17 cellular contexts compared by ENCODE assay signal in genomic region chr5:96844476-96844990, GRCh38. TPM values are rescaled to one million over a fixed set of nuclear protein-coding genes. Genes with fewer than 3 reads are reported as not detected.
DNase-seq lines count a peak whose midpoint lies in the region; ATAC-seq and TF ChIP-seq lines count a peak whose summit lies in the region.
"Had no signal": no experiment of that assay in that cellular context is flagged by ENCODE, and none has a peak within 500 bp of the region (broad histone marks: within the 10 kb centered on the region; RNA-seq: fewer than 3 reads in every experiment).

No MANE protein-coding gene starts in this region.

- H3K4me1 ChIP-seq in mammary epithelial cell (ENCODE audit: insufficient read depth, low read length): peaks cover 10% of the 10 kb centered on the region
- H3K4me1 ChIP-seq: body of pancreas, Peyer's patch had no signal

- H3K9me3 ChIP-seq in mammary epithelial cell (replicated peaks; ENCODE audit: insufficient read depth, low read length): no peaks in the 10 kb centered on the region
- H3K9me3 ChIP-seq: body of pancreas, Peyer's patch, thoracic aorta had no signal

- H3K4me3 ChIP-seq in mammary epithelial cell (replicated peaks in 1 of 3; ENCODE audit: insufficient read depth in 1 of 3, low read depth in 2 of 3, low read length in 3 of 3): peak overlapping the region in 1 of 3 experiments; percentile 18
- H3K4me3 ChIP-seq: body of pancreas, Peyer's patch, thoracic aorta had no signal

- peak overlapping the region; percentile 70 for H3K4me2 ChIP-seq in mammary epithelial cell (ENCODE audit: insufficient read depth, low read depth, low read length)

- H2AFZ ChIP-seq in mammary epithelial cell (ENCODE audit: low read depth, low read length): peak overlapping the region; percentile 51

- ATAC-seq in GM18505 (IDR thresholded peaks at IDR 0.05; ENCODE audit: unreplicated experiment): no peak
- ATAC-seq: body of pancreas, HCT116 had no signal

- no peaks in the 10 kb centered on the region for H3K27me3 Mint-ChIP-seq in MCF 10A (ENCODE audit: insufficient read depth, unreplicated experiment)
- no peaks in the 10 kb centered on the region for H3K27me3 Mint-ChIP-seq in dendritic cell treated with granulocyte-macrophage colony-stimulating factor and Interleukin-4, amounts not matched to agents 40 ng/mL and 50 ng/mL, for 4 days

- H3K9ac ChIP-seq in mammary epithelial cell (ENCODE audit: insufficient read depth, low read length): no peak overlapping the region

- WGBS in mammary epithelial cell (ENCODE audit: low coverage, missing lambda C conversion rate): 9% methylated on average over 4 of the region's 4 CpGs

- POLR2A ChIA-PET in MCF 10A (lab: Yijun Ruan, JAX): no interaction called here

- no peaks in the 10 kb centered on the region for H3K36me3 ChIP-seq in mammary epithelial cell (ENCODE audit: insufficient read depth, low read length)
- H3K36me3 ChIP-seq: Peyer's patch, thoracic aorta had no signal

- no peak overlapping the region for H3K27ac Mint-ChIP-seq in MCF 10A (ENCODE audit: low read depth, unreplicated experiment)
- H3K27ac Mint-ChIP-seq in dendritic cell treated with granulocyte-macrophage colony-stimulating factor and Interleukin-4, amounts not matched to agents 40 ng/mL and 50 ng/mL, for 4 days: peak overlapping the region; percentile 71
- H3K27ac Mint-ChIP-seq: activated CD4-positive, alpha-beta memory T cell treated with anti-CD3 and anti-CD28 coated beads, Interleukin-2, amount 10 ng/mL, durations not matched to agents 7 days and 5 days had no signal

- TF ChIP-seq POLR2A in GM18505 (IDR thresholded peaks at IDR 0.05; ENCODE audit: borderline replicate concordance, extremely low read depth, insufficient read depth, insufficient read length): no peak

- no peaks in the 10 kb centered on the region for H3K36me3 Mint-ChIP-seq in MCF 10A (ENCODE audit: insufficient read depth, unreplicated experiment)
- no peaks in the 10 kb centered on the region for H3K36me3 Mint-ChIP-seq in dendritic cell treated with granulocyte-macrophage colony-stimulating factor and Interleukin-4, amounts not matched to agents 40 ng/mL and 50 ng/mL, for 4 days (ENCODE audit: low read depth)

- intact Hi-C loops in mammary epithelial cell (cut with micrococcal nuclease) (no loop called here), MCF 10A (cut with micrococcal nuclease) (no loop called here)
- intact Hi-C loops in dendritic cell treated with granulocyte-macrophage colony-stimulating factor and Interleukin-4, amounts not matched to agents 40 ng/mL and 50 ng/mL, for 4 days (cut with micrococcal nuclease): loop anchor here (2.0 kb wide), 1 partner anchor 14 kb away; no protein-coding TSS in a partner anchor

- H4K20me1 ChIP-seq in mammary epithelial cell (ENCODE audit: insufficient read depth, low read length): no peaks in the 10 kb centered on the region

- H3K4me3 Mint-ChIP-seq in MCF 10A (ENCODE audit: unreplicated experiment): no peak overlapping the region
- no peak overlapping the region for H3K4me3 Mint-ChIP-seq in dendritic cell treated with granulocyte-macrophage colony-stimulating factor and Interleukin-4, amounts not matched to agents 40 ng/mL and 50 ng/mL, for 4 days
- H3K4me3 Mint-ChIP-seq: activated CD4-positive, alpha-beta memory T cell treated with anti-CD3 and anti-CD28 coated beads, Interleukin-2, amount 10 ng/mL, durations not matched to agents 7 days and 5 days had no signal

- no peaks in the 10 kb centered on the region for H3K79me2 ChIP-seq in mammary epithelial cell (ENCODE audit: insufficient read depth, low read length)

- DNase-seq in mammary epithelial cell (peak; percentile 70), MCF 10A (ENCODE audit: unreplicated experiment) (no peak), NCI-H69 (lab: John Stamatoyannopoulos, UW) (peak; percentile 59), GM03348 (ENCODE audit: low spot score) (no peak), GM10266 (ENCODE audit: extremely low spot score) (no peak), hypothalamus (lab: John Stamatoyannopoulos, UW) (no peak)
- DNase-seq: activated CD4-positive, alpha-beta memory T cell treated with anti-CD3 and anti-CD28 coated beads, Interleukin-2, amount 10 ng/mL, durations not matched to agents 7 days and 5 days; body of pancreas; effector CD4-positive, alpha-beta T cell; kidney glomerular epithelial cell; Peyer's patch; T-helper 9 cell had no signal

- peaks cover 6% of the 10 kb centered on the region for H3K4me1 Mint-ChIP-seq in MCF 10A (ENCODE audit: insufficient read depth, unreplicated experiment)
- H3K4me1 Mint-ChIP-seq in dendritic cell treated with granulocyte-macrophage colony-stimulating factor and Interleukin-4, amounts not matched to agents 40 ng/mL and 50 ng/mL, for 4 days (ENCODE audit: low read depth): peaks cover 50% of the 10 kb centered on the region

- in situ Hi-C loops in mammary epithelial cell (cut with MboI; ENCODE audit: low sequenced_read_pairs in 2 of 2): no loop called here

- dilution Hi-C loops in mammary epithelial cell (cut with HindIII; ENCODE audit: low sequenced_read_pairs): no loop called here

- H3K27me3 ChIP-seq in mammary epithelial cell (ENCODE audit: insufficient read depth, low read length): no peaks in the 10 kb centered on the region
- H3K27me3 ChIP-seq: body of pancreas had no signal

- H3K9me3 Mint-ChIP-seq in MCF 10A (ENCODE audit: unreplicated experiment): peaks cover 2% of the 10 kb centered on the region
- H3K9me3 Mint-ChIP-seq in dendritic cell treated with granulocyte-macrophage colony-stimulating factor and Interleukin-4, amounts not matched to agents 40 ng/mL and 50 ng/mL, for 4 days: no peaks in the 10 kb centered on the region
- H3K9me3 Mint-ChIP-seq: activated CD4-positive, alpha-beta memory T cell treated with anti-CD3 and anti-CD28 coated beads, Interleukin-2, amount 10 ng/mL, durations not matched to agents 7 days and 5 days had no signal

- TF ChIP-seq CTCF in mammary epithelial cell (conservative IDR thresholded peaks at IDR 0.05 in 1 of 2, IDR thresholded peaks at IDR 0.05 in 1 of 2; ENCODE audit: extremely low read depth in 1 of 2, insufficient read depth in 1 of 2, low read depth in 1 of 2, low read length in 2 of 2) (no peak), MCF 10A (IDR thresholded peaks at IDR 0.05; ENCODE audit: unreplicated experiment) (no peak), GM10266 (IDR thresholded peaks at IDR 0.05; ENCODE audit: control insufficient read depth, insufficient read depth, low read depth, missing control alignments) (no peak)

- H3K27ac ChIP-seq in mammary epithelial cell (ENCODE audit: insufficient read depth, low read depth, low read length): no peak overlapping the region
- H3K27ac ChIP-seq: body of pancreas, HL-60, Peyer's patch, thoracic aorta had no signal

- BruUV-seq in mammary epithelial cell (replicated peaks; lab: Mats Ljungman, UMichigan) (no TSS peak), MCF 10A (replicated peaks; lab: Mats Ljungman, UMichigan) (no TSS peak)

- CTCF ChIA-PET in mammary epithelial cell (lab: Charles Lee; ENCODE audit: low non-redundant PET) (no interaction called here), MCF 10A (lab: Yijun Ruan, JAX) (no interaction called here)

RNA-seq across cellular contexts. Expression of gene ERAP2, which starts 31.8 kb away (rescaled TPM):
- total RNA-seq in mammary epithelial cell: 10 to 100 TPM in 1 of 2 donors, 1 to 10 TPM in 1; 2.8 to 14.3 TPM
- 41.6 TPM for polyA plus RNA-seq in mammary epithelial cell
- polyA minus RNA-seq in mammary epithelial cell: 73.1 TPM
- total RNA-seq in MCF 10A (2022): 2.5 and 3.9 TPM in 2 replicates

RNA-seq across cellular contexts. Expression of gene ERAP1, which starts 36.8 kb away (rescaled TPM):
- 10 to 100 TPM; 15.0 to 22.9 TPM for total RNA-seq in mammary epithelial cell
- 19.2 TPM for polyA plus RNA-seq in mammary epithelial cell
- 13.5 TPM for polyA minus RNA-seq in mammary epithelial cell
- total RNA-seq in MCF 10A (2022): 23.2 and 26.3 TPM in 2 replicates

Comparison
In these comparisons a context has a peak if more than half of its experiments do, and no peak if none do; other contexts are left out.
1. DNase-seq: peak in mammary epithelial cell (single experiment) and NCI-H69 (single experiment); none in MCF 10A (single experiment), GM03348 (single experiment), GM10266 (single experiment) and hypothalamus (0 of 51).